8 cellular contexts compared by ENCODE assay signal in genomic region chr1:198156111-198156744, GRCh38. TPM values are rescaled to one million over a fixed set of nuclear protein-coding genes. Genes with fewer than 3 reads are reported as not detected.
DNase-seq lines count a peak whose midpoint lies in the region; ATAC-seq, FAIRE-seq and TF ChIP-seq lines count a peak whose summit lies in the region.

No MANE protein-coding gene starts in this region.

- TF ChIP-seq EP300 in esophagus muscularis mucosa (IDR thresholded peaks at IDR 0.05), result no peak

- H3K9ac ChIP-seq in subcutaneous abdominal adipose tissue (ENCODE audit: low read length in 5 of 5), result peak overlapping the region; percentile 72 to 87 (median 85)

- 1% methylated on average over 13 of the region's 13 CpGs for WGBS in esophagus muscularis mucosa

- H3K4me1 Mint-ChIP-seq in CD8-positive, alpha-beta memory T cell, result peaks cover 26 to 44% (median 30%) of the 10 kb centered on the region in 3 donors
- H3K4me1 Mint-ChIP-seq in naive thymus-derived CD8-positive, alpha-beta T cell, result peaks cover 13 to 47% (median 28%) of the 10 kb centered on the region in 4 donors

- peak overlapping the region; percentile 35 to 95 (median 91) for H3K27ac Mint-ChIP-seq in CD8-positive, alpha-beta memory T cell
- H3K27ac Mint-ChIP-seq in naive thymus-derived CD8-positive, alpha-beta T cell, result peak overlapping the region; percentile 86 to 97 (median 94)

- POLR2A ChIA-PET in CD8-positive, alpha-beta memory T cell (lab: Charles Lee), result interaction anchor here (0.5 to 1.8 kb wide), 9 partner anchors 9 to 1087 kb away, joined by 3 to 10 read pairs (median 4); no protein-coding TSS in a partner anchor
- POLR2A ChIA-PET in naive thymus-derived CD8-positive, alpha-beta T cell (lab: Charles Lee), result interaction anchor here (0.7 to 4.4 kb wide), 14 partner anchors 12 to 1779 kb away, joined by 3 to 54 read pairs (median 4); partner anchors contain the start of genes DENND1B and PTPRC

- peak overlapping the region; percentile 84 for H3K4me3 ChIP-seq in CD8-positive, alpha-beta memory T cell (ENCODE audit: low read length)
- H3K4me3 ChIP-seq in esophagus muscularis mucosa (peak overlapping the region; percentile 80 to 95 (median 91)), subcutaneous abdominal adipose tissue (ENCODE audit: low read depth in 1 of 5, low read length in 5 of 5) (peak overlapping the region; percentile 62 to 92 (median 81))

- peaks cover 0 to 3% of the 10 kb centered on the region in 2 donors for H3K27me3 Mint-ChIP-seq in CD8-positive, alpha-beta memory T cell
- H3K27me3 Mint-ChIP-seq in naive thymus-derived CD8-positive, alpha-beta T cell, result no peaks in the 10 kb centered on the region

- TF ChIP-seq CTCF in esophagus muscularis mucosa (IDR thresholded peaks at IDR 0.05), result peak; percentile 57 to 87 (median 79)

- peaks cover 24% of the 10 kb centered on the region for H3K4me1 ChIP-seq in CD8-positive, alpha-beta memory T cell (ENCODE audit: insufficient read depth, low read length)
- H3K4me1 ChIP-seq in esophagus muscularis mucosa, result peaks cover 25 to 45% (median 33%) of the 10 kb centered on the region in 4 donors
- peaks cover 2 to 51% (median 45%) of the 10 kb centered on the region in 5 donors for H3K4me1 ChIP-seq in subcutaneous abdominal adipose tissue (ENCODE audit: control insufficient read depth in 5 of 5, insufficient read depth in 5 of 5, low read length in 5 of 5)

- intact Hi-C loops in esophagus muscularis mucosa (cut with DNase I), result loop anchor here (5.0 to 10.0 kb wide), 3 partner anchors 136 to 959 kb away; partner anchors contain the start of gene C1orf53

- no peak for TF ChIP-seq POLR2A in esophagus muscularis mucosa (IDR thresholded peaks at IDR 0.05; ENCODE audit: low read depth)

- no peak for FAIRE-seq in HTR-8/SVneo (lab: Jason Lieb, UNC)

- peak; percentile 45 to 77 (median 67) for DNase-seq in CD8-positive, alpha-beta memory T cell
- peak; percentile 68 for DNase-seq in HTR-8/SVneo (ENCODE audit: insufficient read length, low spot score)
- peak; percentile 94 for DNase-seq in OCI-M1 (lab: John Stamatoyannopoulos, UW)
- DNase-seq in activated T-cell treated with anti-CD3 and anti-CD28 coated beads, Interleukin-2, amount 50 U/mL, for 1 hour, result peak; percentile 71
- DNase-seq in esophagus muscularis mucosa (ENCODE audit: extremely low spot score), result no peak
- DNase-seq in naive thymus-derived CD8-positive, alpha-beta T cell, result peak; percentile 30 to 81 (median 70)

- peak overlapping the region; percentile 86 for H3K27ac ChIP-seq in CD8-positive, alpha-beta memory T cell (ENCODE audit: low read depth, low read length)
- H3K27ac ChIP-seq in esophagus muscularis mucosa (replicated peaks in 1 of 4) (peak overlapping the region; percentile 97 to 98 (median 98)), subcutaneous abdominal adipose tissue (ENCODE audit: low read depth, low read length) (peak overlapping the region; percentile 95)

- no peaks in the 10 kb centered on the region for H3K27me3 ChIP-seq in CD8-positive, alpha-beta memory T cell (ENCODE audit: insufficient read depth, low read length, poor library complexity, severe bottlenecking)
- no peaks in the 10 kb centered on the region for H3K27me3 ChIP-seq in esophagus muscularis mucosa
- H3K27me3 ChIP-seq in subcutaneous abdominal adipose tissue (ENCODE audit: control insufficient read depth in 5 of 5, insufficient read depth in 4 of 5, low read length in 5 of 5), result no peaks in the 10 kb centered on the region

- ATAC-seq in GM19463 (IDR thresholded peaks at IDR 0.05; ENCODE audit: unreplicated experiment), result peak; percentile 16
- ATAC-seq in naive thymus-derived CD8-positive, alpha-beta T cell, result peak; percentile 15 to 42

- peak overlapping the region; percentile 92 to 99 (median 94) for H3K4me3 Mint-ChIP-seq in CD8-positive, alpha-beta memory T cell
- H3K4me3 Mint-ChIP-seq in naive thymus-derived CD8-positive, alpha-beta T cell, result peak overlapping the region; percentile 87 to 97 (median 91)

- no peaks in the 10 kb centered on the region for H3K36me3 ChIP-seq in CD8-positive, alpha-beta memory T cell (ENCODE audit: insufficient read depth, low read length)
- H3K36me3 ChIP-seq in esophagus muscularis mucosa (no peaks in the 10 kb centered on the region), subcutaneous abdominal adipose tissue (ENCODE audit: control insufficient read depth in 5 of 5, insufficient read depth in 5 of 5, low read length in 5 of 5) (no peaks in the 10 kb centered on the region)

- peaks cover 0 to 1% (median 0%) of the 10 kb centered on the region in 5 donors for H3K9me3 Mint-ChIP-seq in CD8-positive, alpha-beta memory T cell
- no peaks in the 10 kb centered on the region for H3K9me3 Mint-ChIP-seq in naive thymus-derived CD8-positive, alpha-beta T cell

- peaks cover 0 to 18% (median 0%) of the 10 kb centered on the region in 3 donors for H3K36me3 Mint-ChIP-seq in CD8-positive, alpha-beta memory T cell
- peaks cover 0 to 5% (median 0%) of the 10 kb centered on the region in 3 donors for H3K36me3 Mint-ChIP-seq in naive thymus-derived CD8-positive, alpha-beta T cell

- no peaks in the 10 kb centered on the region for H3K9me3 ChIP-seq in CD8-positive, alpha-beta memory T cell (ENCODE audit: low read length)
- H3K9me3 ChIP-seq in esophagus muscularis mucosa (no peaks in the 10 kb centered on the region), subcutaneous abdominal adipose tissue (ENCODE audit: control insufficient read depth in 5 of 5, low read length in 5 of 5) (no peaks in the 10 kb centered on the region)

- CTCF ChIA-PET in CD8-positive, alpha-beta memory T cell (lab: Charles Lee), result interaction anchor here (0.6 to 5.9 kb wide), 10 partner anchors 9 to 635 kb away, joined by 3 to 40 read pairs (median 3); no protein-coding TSS in a partner anchor

RNA-seq across cellular contexts. Expression of gene NEK7, which starts 0.6 kb away (rescaled TPM):
- 10 to 100 TPM; 64.7 to 68.6 TPM for total RNA-seq in CD8-positive, alpha-beta memory T cell
- polyA plus RNA-seq in CD8-positive, alpha-beta memory T cell, result 80.8 TPM
- total RNA-seq in esophagus muscularis mucosa, result 100 to 1,000 TPM; 110 to 196 (median 158) TPM
- 10 to 100 TPM; 46.2 to 58.2 TPM for total RNA-seq in naive thymus-derived CD8-positive, alpha-beta T cell
- polyA plus RNA-seq in naive thymus-derived CD8-positive, alpha-beta T cell, result 10 to 100 TPM; 21.6 to 44.5 (median 39.2) TPM
